8 cellular contexts compared by ENCODE assay signal in genomic region chr19:10701955-10702307, GRCh38. TPM values are rescaled to one million over a fixed set of nuclear protein-coding genes. Genes with fewer than 3 reads are reported as not detected.
DNase-seq lines count a peak whose midpoint lies in the region; ATAC-seq and TF ChIP-seq lines count a peak whose summit lies in the region.

No MANE protein-coding gene starts in this region.

- TF ChIP-seq CTCF in CD8-positive, alpha-beta T cell (IDR thresholded peaks at IDR 0.05): no peak
- peak; percentile 59 for TF ChIP-seq CTCF in NB4 (IDR thresholded peaks at IDR 0.05; ENCODE audit: low read depth, low read length)
- peak; percentile 19 for TF ChIP-seq CTCF in hepatocyte (IDR thresholded peaks at IDR 0.05; ENCODE audit: poor library complexity)

- peaks cover 11% of the 10 kb centered on the region for H3K4me1 Mint-ChIP-seq in CD8-positive, alpha-beta T cell (ENCODE audit: low read depth)

- H3K36me3 ChIP-seq in CD8-positive, alpha-beta T cell (ENCODE audit: insufficient read depth, low read length): no peaks in the 10 kb centered on the region
- no peaks in the 10 kb centered on the region for H3K36me3 ChIP-seq in hepatocyte (replicated peaks; ENCODE audit: insufficient read depth, low read depth)
- H3K36me3 ChIP-seq in skeletal muscle tissue (ENCODE audit: control insufficient read depth in 3 of 3, insufficient read depth in 3 of 3, low read length in 3 of 3): peaks cover 0 to 4% (median 3%) of the 10 kb centered on the region in 3 donors

- H3K27ac ChIP-seq in CD8-positive, alpha-beta T cell (ENCODE audit: low read depth, low read length): peak overlapping the region; percentile 48
- H3K27ac ChIP-seq in hepatocyte (no peak overlapping the region), skeletal muscle tissue (ENCODE audit: low read depth, low read length) (peak overlapping the region; percentile 67)

- H3K27me3 Mint-ChIP-seq in CD8-positive, alpha-beta T cell (ENCODE audit: low read depth): peaks cover 5% of the 10 kb centered on the region

- intact Hi-C loops in CD8-positive, alpha-beta T cell (cut with DNase I, micrococcal nuclease): loop anchor here (1.0 to 5.0 kb wide), 5 partner anchors 15 to 300 kb away; partner anchors contain the start of genes CDC37 (in 1 of the 2), ILF3 (in 1 of the 2) and TMED1 (in 1 of the 2)

- H3K9me3 ChIP-seq in CD8-positive, alpha-beta T cell (ENCODE audit: low read length): no peaks in the 10 kb centered on the region
- H3K9me3 ChIP-seq in hepatocyte (ENCODE audit: low read depth) (no peaks in the 10 kb centered on the region), skeletal muscle tissue (ENCODE audit: control insufficient read depth in 3 of 3, low read length in 3 of 3) (no peaks in the 10 kb centered on the region)

- H3K9ac ChIP-seq in skeletal muscle tissue (ENCODE audit: low read depth in 1 of 3, low read length in 3 of 3): peak overlapping the region; percentile 81 to 92 (median 90)

- H3K79me2 ChIP-seq in hepatocyte: no peaks in the 10 kb centered on the region

- ATAC-seq in CD8-positive, alpha-beta T cell: peak; percentile 20

- H3K4me3 Mint-ChIP-seq in CD8-positive, alpha-beta T cell: peak overlapping the region; percentile 88

- no peak overlapping the region for H3K27ac Mint-ChIP-seq in CD8-positive, alpha-beta T cell

- CTCF ChIA-PET in CD8-positive, alpha-beta T cell (lab: Charles Lee): interaction anchor here (0.9 to 10.3 kb wide), 10 partner anchors 16 to 171 kb away, joined by 3 to 119 read pairs (median 13); partner anchors contain the start of genes DNM2 and TMED1

- peak overlapping the region; percentile 93 for H3K4me2 ChIP-seq in hepatocyte

- no peaks in the 10 kb centered on the region for H3K9me3 Mint-ChIP-seq in CD8-positive, alpha-beta T cell

- no peak for TF ChIP-seq POLR2A in NB4 (IDR thresholded peaks at IDR 0.05; ENCODE audit: extremely low read depth, insufficient read length)

- peak overlapping the region; percentile 82 for H2AFZ ChIP-seq in hepatocyte

- POLR2A ChIA-PET in CD8-positive, alpha-beta T cell (lab: Charles Lee): interaction anchor here (0.6 to 2.7 kb wide), 10 partner anchors 11 to 162 kb away, joined by 3 to 14 read pairs (median 6); partner anchors contain the start of genes DNM2 and TMED1

- H3K9me2 ChIP-seq in hepatocyte (replicated peaks; ENCODE audit: insufficient read depth): no peaks in the 10 kb centered on the region

- H3K36me3 Mint-ChIP-seq in CD8-positive, alpha-beta T cell: peaks cover 3% of the 10 kb centered on the region

- H3K4me1 ChIP-seq in CD8-positive, alpha-beta T cell (ENCODE audit: insufficient read depth, low read length): peaks cover 11% of the 10 kb centered on the region
- no peaks in the 10 kb centered on the region for H3K4me1 ChIP-seq in hepatocyte (ENCODE audit: insufficient read depth)
- peaks cover 10 to 15% (median 15%) of the 10 kb centered on the region in 3 donors for H3K4me1 ChIP-seq in skeletal muscle tissue (ENCODE audit: control insufficient read depth in 3 of 3, insufficient read depth in 3 of 3, low read length in 3 of 3)

- H4K20me1 ChIP-seq in hepatocyte (ENCODE audit: insufficient read depth, poor library complexity, severe bottlenecking): no peaks in the 10 kb centered on the region

- H3K27me3 ChIP-seq in CD8-positive, alpha-beta T cell (ENCODE audit: insufficient read depth, low read length): no peaks in the 10 kb centered on the region
- H3K27me3 ChIP-seq in hepatocyte (no peaks in the 10 kb centered on the region), skeletal muscle tissue (ENCODE audit: control insufficient read depth in 3 of 3, insufficient read depth in 3 of 3, low read length in 3 of 3) (no peaks in the 10 kb centered on the region)

- H3K4me3 ChIP-seq in CD8-positive, alpha-beta T cell (ENCODE audit: low read depth, low read length): peak overlapping the region; percentile 80
- H3K4me3 ChIP-seq in NB4 (ENCODE audit: low read depth, low read length): peak overlapping the region; percentile 75
- H3K4me3 ChIP-seq in hepatocyte: peak overlapping the region; percentile 73
- H3K4me3 ChIP-seq in skeletal muscle tissue (ENCODE audit: low read length in 3 of 3): peak overlapping the region; percentile 88 to 98 (median 91)

- 4% methylated on average over 21 of the region's 21 CpGs for WGBS in hepatocyte (ENCODE audit: low lambda C conversion rate, missing lambda C conversion rate)

- DNase-seq in CD8-positive, alpha-beta T cell: peak in 2 of 7 experiments; percentile 16 to 54
- DNase-seq in GM19238 (ENCODE audit: insufficient read length, low spot score) (peak; percentile 48), NB4 (ENCODE audit: low read depth) (peak; percentile 92), hepatocyte (ENCODE audit: low spot score) (peak; percentile 46), DMS153 (lab: John Stamatoyannopoulos, UW) (no peak)
- DNase-seq in activated naive CD4-positive, alpha-beta T cell treated with anti-CD3 and anti-CD28 coated beads, Interleukin-2, amount 50 U/mL, for 16 hours: peak; percentile 34
- DNase-seq in activated CD4-positive, alpha-beta T cell treated with anti-CD3 and anti-CD28 coated beads, Interleukin-2, amount 50 U/mL, for 4 hours: no peak

RNA-seq across cellular contexts. Expression of gene QTRT1, which starts 0.7 kb away (rescaled TPM):
- 10 to 100 TPM; 47.3 to 52.1 TPM for total RNA-seq in CD8-positive, alpha-beta T cell
- 19.5 and 21.7 TPM in 2 replicates for total RNA-seq in hepatocyte
- 52.8 and 67.7 TPM in 2 replicates for polyA plus RNA-seq in hepatocyte
- 27.7 TPM for total RNA-seq in skeletal muscle tissue

RNA-seq across cellular contexts. Expression of gene DNM2, which starts 15.9 kb away (rescaled TPM):
- 100 to 1,000 TPM; 309 to 337 TPM for total RNA-seq in CD8-positive, alpha-beta T cell
- 87.9 and 93.9 TPM in 2 replicates for total RNA-seq in hepatocyte
- polyA plus RNA-seq in hepatocyte: 130 and 132 TPM in 2 replicates
- total RNA-seq in skeletal muscle tissue: 54.8 TPM

RNA-seq across cellular contexts. Expression of gene ILF3, which starts 47.8 kb away (rescaled TPM):
- total RNA-seq in CD8-positive, alpha-beta T cell: 100 to 1,000 TPM; 604 to 613 TPM
- total RNA-seq in hepatocyte (112 and 149 TPM in 2 replicates), skeletal muscle tissue (69.4 TPM)
- 120 and 129 TPM in 2 replicates for polyA plus RNA-seq in hepatocyte

Comparison
In these comparisons a context has a peak if more than half of its experiments do, and no peak if none do; other contexts are left out.
1. DNase-seq: peak in GM19238 (single experiment), NB4 (single experiment), activated naive CD4-positive, alpha-beta T cell treated with anti-CD3 and anti-CD28 coated beads, Interleukin-2, amount 50 U/mL, for 16 hours (single experiment) and hepatocyte (single experiment); none in DMS153 (single experiment) and activated CD4-positive, alpha-beta T cell treated with anti-CD3 and anti-CD28 coated beads, Interleukin-2, amount 50 U/mL, for 4 hours (0 of 2).
2. Peak in every context shown above with its lines, with median percentiles within 50 percentile points of each other: H3K4me3 ChIP-seq.